Comparison of ENCODE assay signal across 24 cellular contexts in genomic region chr6:33636655-33637054, GRCh38. TPM values are rescaled to one million over a fixed set of nuclear protein-coding genes. Genes with fewer than 3 reads are reported as not detected.
DNase-seq lines count a peak whose midpoint lies in the region; ATAC-seq and TF ChIP-seq lines count a peak whose summit lies in the region.
"Had no signal": no experiment of that assay in that cellular context is flagged by ENCODE, and none has a peak within 500 bp of the region (broad histone marks: within the 10 kb centered on the region; RNA-seq: fewer than 3 reads in every experiment).

No MANE protein-coding gene starts in this region.

- POLR2A ChIA-PET in MCF 10A (lab: Yijun Ruan, JAX) = no interaction called here
- POLR2A ChIA-PET in WTC11 (lab: Charles Lee) = interaction anchor here (0.6 kb wide), 1 partner anchor 20 kb away, joined by 4 read pairs; no protein-coding TSS in a partner anchor

- H3K4me1 Mint-ChIP-seq in MCF 10A (ENCODE audit: insufficient read depth, unreplicated experiment) = peaks cover 42% of the 10 kb centered on the region
- peaks cover 50% of the 10 kb centered on the region for H3K4me1 Mint-ChIP-seq in WTC11
- peaks cover 37% of the 10 kb centered on the region for H3K4me1 Mint-ChIP-seq in endothelial cell (ENCODE audit: unreplicated experiment)

- H3K4me3 Mint-ChIP-seq in MCF 10A (ENCODE audit: unreplicated experiment) = no peak overlapping the region
- no peak overlapping the region for H3K4me3 Mint-ChIP-seq in WTC11
- peak overlapping the region; percentile 24 for H3K4me3 Mint-ChIP-seq in endothelial cell (ENCODE audit: unreplicated experiment)
- H3K4me3 Mint-ChIP-seq: IgD-negative memory B cell had no signal

- H3K27me3 ChIP-seq in breast epithelium (no peaks in the 10 kb centered on the region), right lobe of liver (peaks cover 0 to 5% of the 10 kb centered on the region in 2 donors), vagina (no peaks in the 10 kb centered on the region)

- BruUV-seq in MCF 10A (replicated peaks; lab: Mats Ljungman, UMichigan) = no TSS peak

- DNase-seq in MCF 10A (ENCODE audit: unreplicated experiment) (no peak), breast epithelium (ENCODE audit: low spot score in 2 of 2) (no peak), WTC11 (ENCODE audit: low spot score) (no peak), endothelial cell (ENCODE audit: low spot score) (no peak), right lobe of liver (no peak), NCI-H2227 treated with DMSO at 0.1 percent for 48 hours (lab: John Stamatoyannopoulos, UW) (no peak), vagina (ENCODE audit: extremely low spot score in 2 of 2) (no peak)
- DNase-seq: 8988T, AML-193, C1 segment of cervical spinal cord, COR-L47, DND-41, H7, Karpas-422, NCI-H1417, NCI-H1694 treated with DMSO at 0.1 percent for 48 hours, NCI-H2081 treated with DMSO at 0.1 percent for 48 hours, NCI-H2171 treated with DMSO at 0.1 percent for 48 hours, NCI-H446, NCI-H526, OCI-M1, Right ventricle myocardium superior had no signal

- H3K27ac ChIP-seq in breast epithelium (no peak overlapping the region), right lobe of liver (no peak overlapping the region), vagina (no peak overlapping the region)

- H3K4me1 ChIP-seq in breast epithelium = peaks cover 4 to 6% of the 10 kb centered on the region in 2 donors
- peaks cover 0 to 7% (median 0%) of the 10 kb centered on the region in 4 donors for H3K4me1 ChIP-seq in right lobe of liver
- peaks cover 44% of the 10 kb centered on the region for H3K4me1 ChIP-seq in vagina

- ATAC-seq in WTC11 (no peak), right lobe of liver (no peak)
- ATAC-seq: GM12878 had no signal

- intact Hi-C loops in MCF 10A (cut with micrococcal nuclease) = no loop called here
- intact Hi-C loops in breast epithelium (cut with DNase I; ENCODE audit: low total_unique reads) = no loop called here
- intact Hi-C loops in right lobe of liver (cut with DNase I) = no loop called here
- intact Hi-C loops in vagina (cut with DNase I) = no loop called here

- H3K27ac Mint-ChIP-seq in MCF 10A (ENCODE audit: low read depth, unreplicated experiment) = peak overlapping the region; percentile 29
- peak overlapping the region; percentile 9; the same call in 1 of the 2 replicates for H3K27ac Mint-ChIP-seq in WTC11
- H3K27ac Mint-ChIP-seq in endothelial cell (ENCODE audit: unreplicated experiment) = peak overlapping the region; percentile 2

- H3K36me3 ChIP-seq in breast epithelium (no peaks in the 10 kb centered on the region), right lobe of liver (no peaks in the 10 kb centered on the region), vagina (no peaks in the 10 kb centered on the region)

- H3K27me3 Mint-ChIP-seq in MCF 10A (ENCODE audit: insufficient read depth, unreplicated experiment) (no peaks in the 10 kb centered on the region), WTC11 (ENCODE audit: low read depth) (peaks cover 9% of the 10 kb centered on the region; the same call in 1 of the 2 replicates), endothelial cell (ENCODE audit: unreplicated experiment) (peaks cover 12% of the 10 kb centered on the region)

- H3K9me3 Mint-ChIP-seq in MCF 10A (ENCODE audit: unreplicated experiment) = no peaks in the 10 kb centered on the region
- no peaks in the 10 kb centered on the region for H3K9me3 Mint-ChIP-seq in WTC11
- no peaks in the 10 kb centered on the region for H3K9me3 Mint-ChIP-seq in endothelial cell (ENCODE audit: unreplicated experiment)
- H3K9me3 Mint-ChIP-seq: IgD-negative memory B cell had no signal

- TF ChIP-seq CTCF in MCF 10A (IDR thresholded peaks at IDR 0.05; ENCODE audit: unreplicated experiment) (no peak), breast epithelium (IDR thresholded peaks at IDR 0.05) (no peak), WTC11 (IDR thresholded peaks at IDR 0.05) (no peak), endothelial cell (IDR thresholded peaks at IDR 0.05; ENCODE audit: unreplicated experiment) (no peak), right lobe of liver (IDR thresholded peaks at IDR 0.05) (no peak), vagina (IDR thresholded peaks at IDR 0.05) (no peak)

- CTCF ChIA-PET in MCF 10A (lab: Yijun Ruan, JAX) = interaction anchor here (0.6 to 2.4 kb wide), 3 partner anchors 47 to 169 kb away, joined by 3 to 9 read pairs (median 4); no protein-coding TSS in a partner anchor
- CTCF ChIA-PET in WTC11 (lab: Charles Lee) = interaction anchor here (1.3 to 1.5 kb wide), 2 partner anchors 29 to 47 kb away, joined by 4 read pairs; no protein-coding TSS in a partner anchor

- H3K4me3 ChIP-seq in breast epithelium (no peak overlapping the region), right lobe of liver (no peak overlapping the region), vagina (no peak overlapping the region)
- H3K4me3 ChIP-seq: GM12878 had no signal

- WGBS in right lobe of liver (ENCODE audit: insufficient coverage, low coverage, low lambda C conversion rate, missing lambda C conversion rate) = 63% methylated on average over 9 of the region's 11 CpGs

- H3K9me3 ChIP-seq in breast epithelium (no peaks in the 10 kb centered on the region), right lobe of liver (no peaks in the 10 kb centered on the region), vagina (no peaks in the 10 kb centered on the region)

- TF ChIP-seq POLR2A in breast epithelium (IDR thresholded peaks at IDR 0.05) = no peak
- no peak for TF ChIP-seq POLR2A in right lobe of liver (IDR thresholded peaks at IDR 0.05)
- no peak for TF ChIP-seq POLR2A in vagina (IDR thresholded peaks at IDR 0.05)

- H3K36me3 Mint-ChIP-seq in MCF 10A (ENCODE audit: insufficient read depth, unreplicated experiment) = peaks cover 21% of the 10 kb centered on the region
- H3K36me3 Mint-ChIP-seq in WTC11 = no peaks in the 10 kb centered on the region
- peaks cover 24% of the 10 kb centered on the region for H3K36me3 Mint-ChIP-seq in endothelial cell (ENCODE audit: low read depth, unreplicated experiment)

TF ChIP-seq in WTC11, 78 proteins besides CTCF, POLR2A, EP300 and RAD21 (continues in another document):
- TF ChIP-seq, protein P1, sequence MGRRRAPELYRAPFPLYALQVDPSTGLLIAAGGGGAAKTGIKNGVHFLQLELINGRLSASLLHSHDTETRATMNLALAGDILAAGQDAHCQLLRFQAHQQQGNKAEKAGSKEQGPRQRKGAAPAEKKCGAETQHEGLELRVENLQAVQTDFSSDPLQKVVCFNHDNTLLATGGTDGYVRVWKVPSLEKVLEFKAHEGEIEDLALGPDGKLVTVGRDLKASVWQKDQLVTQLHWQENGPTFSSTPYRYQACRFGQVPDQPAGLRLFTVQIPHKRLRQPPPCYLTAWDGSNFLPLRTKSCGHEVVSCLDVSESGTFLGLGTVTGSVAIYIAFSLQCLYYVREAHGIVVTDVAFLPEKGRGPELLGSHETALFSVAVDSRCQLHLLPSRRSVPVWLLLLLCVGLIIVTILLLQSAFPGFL (CRISPR knock-in tag; IDR thresholded peaks at IDR 0.05; ENCODE audit: borderline replicate concordance) = no peak
- TF ChIP-seq EMX1 (CRISPR knock-in tag; IDR thresholded peaks at IDR 0.05) = no peak
- TF ChIP-seq FOXK1 (CRISPR knock-in tag; IDR thresholded peaks at IDR 0.05) = no peak
- no peak for TF ChIP-seq TP53 (CRISPR knock-in tag; IDR thresholded peaks at IDR 0.05)
- TF ChIP-seq, protein P2, sequence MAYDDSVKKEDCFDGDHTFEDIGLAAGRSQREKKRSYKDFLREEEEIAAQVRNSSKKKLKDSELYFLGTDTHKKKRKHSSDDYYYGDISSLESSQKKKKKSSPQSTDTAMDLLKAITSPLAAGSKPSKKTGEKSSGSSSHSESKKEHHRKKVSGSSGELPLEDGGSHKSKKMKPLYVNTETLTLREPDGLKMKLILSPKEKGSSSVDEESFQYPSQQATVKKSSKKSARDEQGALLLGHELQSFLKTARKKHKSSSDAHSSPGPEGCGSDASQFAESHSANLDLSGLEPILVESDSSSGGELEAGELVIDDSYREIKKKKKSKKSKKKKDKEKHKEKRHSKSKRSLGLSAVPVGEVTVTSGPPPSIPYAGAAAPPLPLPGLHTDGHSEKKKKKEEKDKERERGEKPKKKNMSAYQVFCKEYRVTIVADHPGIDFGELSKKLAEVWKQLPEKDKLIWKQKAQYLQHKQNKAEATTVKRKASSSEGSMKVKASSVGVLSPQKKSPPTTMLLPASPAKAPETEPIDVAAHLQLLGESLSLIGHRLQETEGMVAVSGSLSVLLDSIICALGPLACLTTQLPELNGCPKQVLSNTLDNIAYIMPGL (CRISPR knock-in tag; IDR thresholded peaks at IDR 0.05) = no peak
- TF ChIP-seq ZNF396 (CRISPR knock-in tag; IDR thresholded peaks at IDR 0.05; ENCODE audit: borderline replicate concordance) = no peak

RNA-seq across cellular contexts. Expression of gene ITPR3, which starts 15.5 kb away (rescaled TPM):
- total RNA-seq in MCF 10A (2022) = 86.9 and 109 TPM in 2 replicates
- total RNA-seq in breast epithelium = 10 to 100 TPM; 18.4 to 40.0 (median 27.7) TPM
- total RNA-seq in WTC11 (2021) = 42.5 to 47.3 TPM (median 42.9 TPM) in 3 replicates
- 124 TPM for total RNA-seq in endothelial cell (ENCODE audit: unreplicated experiment)
- 1 to 10 TPM in 4 of 6 experiments, under 1 TPM in 2; 0.79 to 3.5 (median 1.6) TPM for total RNA-seq in right lobe of liver
- total RNA-seq in vagina = 50.1 TPM

RNA-seq across cellular contexts. Expression of gene BAK1, which starts 56.6 kb away (rescaled TPM):
- total RNA-seq in MCF 10A (2022) = 45.8 and 57.7 TPM in 2 replicates
- 10 to 100 TPM in 1 of 3 donors, 1 to 10 TPM in 2; 6.7 to 11.1 (median 7.0) TPM for total RNA-seq in breast epithelium
- total RNA-seq in WTC11 (2021) = 40.5 to 40.9 TPM (median 40.5 TPM) in 3 replicates
- 51.4 TPM for total RNA-seq in endothelial cell (ENCODE audit: unreplicated experiment)
- 10 to 100 TPM in 2 of 6 experiments, 1 to 10 TPM in 4; 4.4 to 11.4 (median 6.5) TPM for total RNA-seq in right lobe of liver
- total RNA-seq in vagina = 19.2 TPM
